ENCODE assay signal across 23 cellular contexts in the genomic region with DNA sequence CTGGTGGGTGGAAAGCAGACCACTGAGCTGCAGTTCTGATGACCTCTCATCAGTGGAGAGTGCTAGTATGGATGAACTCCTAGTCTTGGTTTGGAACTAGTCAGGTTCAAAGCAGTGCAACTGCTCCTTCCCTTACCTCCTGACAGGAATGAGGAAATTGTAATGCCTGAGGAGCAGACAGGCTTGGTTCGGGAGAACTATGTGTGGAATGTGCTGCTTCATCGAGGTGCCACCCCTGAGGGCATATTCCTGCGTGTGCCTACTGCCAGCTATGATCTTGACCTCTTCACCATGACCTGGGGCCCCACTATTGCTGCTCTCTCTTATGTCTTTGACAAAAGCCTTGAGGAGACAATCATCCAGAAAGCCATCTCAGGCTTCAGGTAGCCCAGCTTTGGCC. TPM values are rescaled to one million over a fixed set of nuclear protein-coding genes. Genes with fewer than 3 reads are reported as not detected.
DNase-seq lines count a peak whose midpoint lies in the region; ATAC-seq and TF ChIP-seq lines count a peak whose summit lies in the region.
"Had no signal": no experiment of that assay in that cellular context is flagged by ENCODE, and none has a peak within 500 bp of the region (broad histone marks: within the 10 kb centered on the region; RNA-seq: fewer than 3 reads in every experiment).

No MANE protein-coding gene starts in this region.

- no peak for TF ChIP-seq CTCF in body of pancreas (IDR thresholded peaks at IDR 0.05)
- no peak for TF ChIP-seq CTCF in type B pancreatic cell (conservative IDR thresholded peaks at IDR 0.05)

- peak overlapping the region in 1 of 4 donors; percentile 22 for H3K27ac ChIP-seq in body of pancreas
- no peak overlapping the region for H3K27ac ChIP-seq in right cardiac atrium (ENCODE audit: low read length)
- H3K27ac ChIP-seq: BLaER1, esophagus muscularis mucosa, gastroesophageal sphincter, right atrium auricular region, suprapubic skin, vagina had no signal

- H3K27me3 ChIP-seq in body of pancreas (no peaks in the 10 kb centered on the region), right cardiac atrium (ENCODE audit: control insufficient read depth, insufficient read depth) (no peaks in the 10 kb centered on the region)
- H3K27me3 ChIP-seq: BLaER1, esophagus muscularis mucosa, gastroesophageal sphincter, right atrium auricular region, suprapubic skin, vagina had no signal

- H3K27me3 Mint-ChIP-seq in activated T-cell treated with anti-CD3 and anti-CD28 coated beads, Interleukin-2, amount 50 U/mL, for 24 hours, result no peaks in the 10 kb centered on the region
- H3K27me3 Mint-ChIP-seq in type B pancreatic cell, result no peaks in the 10 kb centered on the region

- no peak overlapping the region for H3K4me3 ChIP-seq in body of pancreas
- no peak overlapping the region for H3K4me3 ChIP-seq in right cardiac atrium (ENCODE audit: low read length)
- H3K4me3 ChIP-seq: BLaER1, esophagus muscularis mucosa, gastroesophageal sphincter, right atrium auricular region, suprapubic skin, vagina had no signal

- H3K4me1 Mint-ChIP-seq in activated T-cell treated with anti-CD3 and anti-CD28 coated beads, Interleukin-2, amount 50 U/mL, for 24 hours (ENCODE audit: low read depth), result no peaks in the 10 kb centered on the region
- no peaks in the 10 kb centered on the region for H3K4me1 Mint-ChIP-seq in type B pancreatic cell (ENCODE audit: unreplicated experiment)

- H3K9me3 ChIP-seq in body of pancreas (no peaks in the 10 kb centered on the region), right cardiac atrium (ENCODE audit: control insufficient read depth, low read length) (no peaks in the 10 kb centered on the region)
- H3K9me3 ChIP-seq: esophagus muscularis mucosa, suprapubic skin, vagina had no signal

- DNase-seq in activated T-cell treated with anti-CD3 and anti-CD28 coated beads, Interleukin-2, amount 50 U/mL, for 24 hours, result no peak
- DNase-seq in activated T-cell treated with anti-CD3 and anti-CD28 coated beads for 4 hours, result no peak
- DNase-seq in body of pancreas, result peak in 1 of 4 donors; percentile 24
- DNase-seq in kidney tubule cell (ENCODE audit: low spot score), result peak; percentile 84
- no peak for DNase-seq in type B pancreatic cell (ENCODE audit: extremely low spot score, unreplicated experiment)
- no peak for DNase-seq in right cardiac atrium
- DNase-seq: 8988T; activated CD4-positive, alpha-beta T cell treated with anti-CD3 and anti-CD28 coated beads for 48 hours; activated naive CD4-positive, alpha-beta T cell; anterior cingulate cortex; central memory CD4-positive, alpha-beta T cell; left colon; NCI-H1694; NCI-H2171 treated with DMSO at 0.1 percent for 48 hours; Right ventricle myocardium superior had no signal

- peak overlapping the region; percentile 20 for H3K27ac Mint-ChIP-seq in activated T-cell treated with anti-CD3 and anti-CD28 coated beads, Interleukin-2, amount 50 U/mL, for 24 hours
- peak overlapping the region; percentile 87 for H3K27ac Mint-ChIP-seq in type B pancreatic cell

- peaks cover 93% of the 10 kb centered on the region for H3K36me3 Mint-ChIP-seq in activated T-cell treated with anti-CD3 and anti-CD28 coated beads, Interleukin-2, amount 50 U/mL, for 24 hours (ENCODE audit: low read depth)
- H3K36me3 Mint-ChIP-seq in type B pancreatic cell, result peaks cover 62% of the 10 kb centered on the region

- no peaks in the 10 kb centered on the region for H3K9me3 Mint-ChIP-seq in activated T-cell treated with anti-CD3 and anti-CD28 coated beads, Interleukin-2, amount 50 U/mL, for 24 hours
- H3K9me3 Mint-ChIP-seq in type B pancreatic cell, result no peaks in the 10 kb centered on the region

- TF ChIP-seq POLR2A in body of pancreas (IDR thresholded peaks at IDR 0.05), result no peak

- ATAC-seq in body of pancreas, result peak; percentile 75
- ATAC-seq in right cardiac atrium, result no peak
- no peak for ATAC-seq in GM18870 (IDR thresholded peaks at IDR 0.05; ENCODE audit: unreplicated experiment)
- no peak for ATAC-seq in HG02852 (IDR thresholded peaks at IDR 0.05; ENCODE audit: unreplicated experiment)
- ATAC-seq: gastroesophageal sphincter, left colon had no signal

- H3K4me1 ChIP-seq in body of pancreas (no peaks in the 10 kb centered on the region), right cardiac atrium (ENCODE audit: control insufficient read depth, insufficient read depth, low read length) (no peaks in the 10 kb centered on the region)
- H3K4me1 ChIP-seq: BLaER1, esophagus muscularis mucosa, gastroesophageal sphincter, right atrium auricular region, suprapubic skin, vagina had no signal

- WGBS in body of pancreas, 2 donors, result 65 to 92% methylated on average over 2 to 3 of the region's 3 CpGs
- 65% methylated on average over 3 of the region's 3 CpGs for WGBS in right cardiac atrium

- peaks cover 32 to 71% of the 10 kb centered on the region in 2 donors for H3K36me3 ChIP-seq in body of pancreas (replicated peaks in 1 of 2; ENCODE audit: insufficient read depth in 1 of 2, low read depth in 2 of 2)

- no peak overlapping the region for H3K4me3 Mint-ChIP-seq in activated T-cell treated with anti-CD3 and anti-CD28 coated beads, Interleukin-2, amount 50 U/mL, for 24 hours
- H3K4me3 Mint-ChIP-seq in type B pancreatic cell, result no peak overlapping the region

- intact Hi-C loops in body of pancreas (cut with DNase I) (no loop called here), right cardiac atrium (cut with DNase I) (no loop called here)

RNA-seq across cellular contexts. Expression of gene NFKB2, which starts 27.4 kb away (rescaled TPM):
- total RNA-seq in body of pancreas (10 to 100 TPM; 17.9 to 30.0 TPM), type B pancreatic cell (ENCODE audit: low replicate concordance) (29.7 and 47.1 TPM in 2 replicates), right cardiac atrium (10 to 100 TPM in 3 of 4 donors, 1 to 10 TPM in 1; 9.3 to 18.2 (median 15.3) TPM)
- polyA plus RNA-seq in right cardiac atrium, result 9.7 TPM

RNA-seq across cellular contexts. Expression of gene PSD, which starts 50.5 kb away (rescaled TPM):
- total RNA-seq in body of pancreas (1 to 10 TPM; 2.6 to 5.3 TPM), type B pancreatic cell (ENCODE audit: low replicate concordance) (7.8 and 9.3 TPM in 2 replicates), right cardiac atrium (1 to 10 TPM; 4.6 to 9.4 (median 6.6) TPM)
- 5.7 TPM for polyA plus RNA-seq in right cardiac atrium

RNA-seq across cellular contexts. Expression of gene FBXL15, which starts 52.6 kb away (rescaled TPM):
- total RNA-seq in body of pancreas (10 to 100 TPM; 12.7 to 38.6 TPM), type B pancreatic cell (ENCODE audit: low replicate concordance) (14.8 and 19.0 TPM in 2 replicates), right cardiac atrium (10 to 100 TPM; 14.0 to 15.6 (median 14.4) TPM)
- 14.4 TPM for polyA plus RNA-seq in right cardiac atrium
